In the genomic region with DNA sequence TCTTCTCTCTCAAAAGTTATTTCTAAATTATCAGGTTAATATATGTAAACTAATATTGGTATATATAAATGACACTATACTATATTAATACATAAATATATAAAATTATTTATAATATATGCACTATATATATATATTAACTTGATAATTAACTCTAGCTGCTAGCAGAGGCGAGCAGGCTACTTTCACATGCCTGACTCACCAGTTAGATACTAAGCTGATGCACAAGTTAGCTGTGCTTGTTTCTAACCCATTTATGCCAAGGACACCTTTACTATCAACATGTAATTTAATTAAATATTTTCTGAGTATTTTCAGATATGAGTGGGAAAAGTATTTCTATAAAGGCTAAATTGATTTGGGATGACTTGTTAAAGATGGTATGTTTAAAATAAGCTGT, we compare ENCODE assay signal across 20 cellular contexts.
DNase-seq lines count a peak whose midpoint lies in the region; ATAC-seq, FAIRE-seq and TF ChIP-seq lines count a peak whose summit lies in the region.
"Had no signal": no experiment of that assay in that cellular context is flagged by ENCODE, and none has a peak within 500 bp of the region (broad histone marks: within the 10 kb centered on the region; RNA-seq: fewer than 3 reads in every experiment).

No MANE protein-coding gene starts in this region.

- peak overlapping the region; percentile 95 to 98 (median 97) for H3K27ac Mint-ChIP-seq in IgD-negative memory B cell
- H3K27ac Mint-ChIP-seq: activated CD8-positive, alpha-beta memory T cell treated with anti-CD3 and anti-CD28 coated beads, Interleukin-2, amount 10 ng/mL, durations not matched to agents 7 days and 5 days had no signal

- H3K4me3 ChIP-seq in bronchial epithelial cell (ENCODE audit: low read depth, low read length) (no peak overlapping the region), lower lobe of right lung (no peak overlapping the region), upper lobe of right lung (no peak overlapping the region)
- H3K4me3 ChIP-seq: adrenal gland; BLaER1 treated with 17β-estradiol and CSF1 and Interleukin-3, amounts not matched to agents 10 nM and 100 nM; pancreas; SJSA1; thoracic aorta had no signal

- peaks cover 50 to 83% (median 63%) of the 10 kb centered on the region in 3 donors for H3K4me1 Mint-ChIP-seq in IgD-negative memory B cell

- intact Hi-C loops in lower lobe of right lung (cut with DNase I), result no loop called here
- intact Hi-C loops in upper lobe of right lung (cut with DNase I), result no loop called here

- ATAC-seq in lower lobe of right lung, result no peak
- ATAC-seq in upper lobe of right lung, result no peak
- no peak for ATAC-seq in omental fat pad (ENCODE audit: low FRiP score)
- no peak for ATAC-seq in GM19324 (IDR thresholded peaks at IDR 0.05; ENCODE audit: low FRiP score, unreplicated experiment)
- ATAC-seq: activated CD8-positive, alpha-beta memory T cell treated with anti-CD3 and anti-CD28 coated beads, Interleukin-2, amount 10 ng/mL, durations not matched to agents 7 days and 5 days; left cardiac atrium had no signal

- H3K36me3 Mint-ChIP-seq in IgD-negative memory B cell, result no peaks in the 10 kb centered on the region
- H3K36me3 Mint-ChIP-seq: activated CD8-positive, alpha-beta memory T cell treated with anti-CD3 and anti-CD28 coated beads, Interleukin-2, amount 10 ng/mL, durations not matched to agents 7 days and 5 days had no signal

- no peak for TF ChIP-seq CTCF in bronchial epithelial cell (IDR thresholded peaks at IDR 0.05; ENCODE audit: insufficient read depth, low read length, severe bottlenecking)
- no peak for TF ChIP-seq CTCF in lower lobe of right lung (IDR thresholded peaks at IDR 0.05)
- no peak for TF ChIP-seq CTCF in upper lobe of right lung (IDR thresholded peaks at IDR 0.05)
- no peak for TF ChIP-seq CTCF in omental fat pad (IDR thresholded peaks at IDR 0.05)

- H3K4me1 ChIP-seq in lower lobe of right lung (peaks cover 86% of the 10 kb centered on the region), upper lobe of right lung (peaks cover 50% of the 10 kb centered on the region)

- DNase-seq in bronchial epithelial cell (ENCODE audit: low read depth) (peak; percentile 41), lower lobe of right lung (no peak), upper lobe of right lung (no peak), cortex of kidney (lab: John Stamatoyannopoulos, UW) (no peak), omental fat pad (ENCODE audit: low spot score) (no peak)
- DNase-seq: activated CD8-positive, alpha-beta memory T cell treated with anti-CD3 and anti-CD28 coated beads, Interleukin-2, amount 10 ng/mL, durations not matched to agents 7 days and 5 days; activated effector memory CD4-positive, alpha-beta T cell treated with Interleukin-2 at 50 U/mL for 16 hours; adrenal gland; caudate nucleus; effector CD4-positive, alpha-beta T cell; hypothalamus; left cardiac atrium; NCI-H187 treated with DMSO at 0.1 percent for 48 hours; NCI-H510A; pancreas had no signal

- no peak for FAIRE-seq in bronchial epithelial cell (lab: Jason Lieb, UNC)
- FAIRE-seq: pancreas had no signal

- H3K9me3 ChIP-seq in lower lobe of right lung, result no peaks in the 10 kb centered on the region
- H3K9me3 ChIP-seq in upper lobe of right lung, result no peaks in the 10 kb centered on the region
- H3K9me3 ChIP-seq: adrenal gland, pancreas, SJSA1, thoracic aorta had no signal

- H3K4me3 Mint-ChIP-seq in IgD-negative memory B cell, result peak overlapping the region; percentile 80 to 92 (median 88)
- H3K4me3 Mint-ChIP-seq: activated CD8-positive, alpha-beta memory T cell treated with anti-CD3 and anti-CD28 coated beads, Interleukin-2, amount 10 ng/mL, durations not matched to agents 7 days and 5 days had no signal

- peaks cover 0 to 2% (median 0%) of the 10 kb centered on the region in 3 donors for H3K9me3 Mint-ChIP-seq in IgD-negative memory B cell

- H3K27ac ChIP-seq in lower lobe of right lung (peak overlapping the region; percentile 51), upper lobe of right lung (peak overlapping the region; percentile 11)
- H3K27ac ChIP-seq: adrenal gland, pancreas, SJSA1, thoracic aorta had no signal

- H3K36me3 ChIP-seq in bronchial epithelial cell (ENCODE audit: control insufficient read depth, insufficient read depth, low read length), result no peaks in the 10 kb centered on the region
- H3K36me3 ChIP-seq in lower lobe of right lung, result no peaks in the 10 kb centered on the region
- H3K36me3 ChIP-seq in upper lobe of right lung, result no peaks in the 10 kb centered on the region
- H3K36me3 ChIP-seq: adrenal gland, pancreas, thoracic aorta had no signal

- no peaks in the 10 kb centered on the region for H3K27me3 ChIP-seq in bronchial epithelial cell (ENCODE audit: control insufficient read depth, insufficient read depth, low read length)
- no peaks in the 10 kb centered on the region for H3K27me3 ChIP-seq in lower lobe of right lung (ENCODE audit: low read depth)
- H3K27me3 ChIP-seq in upper lobe of right lung, result no peaks in the 10 kb centered on the region
- H3K27me3 ChIP-seq: adrenal gland; BLaER1 treated with 17β-estradiol and CSF1 and Interleukin-3, amounts not matched to agents 10 nM and 100 nM; pancreas; SJSA1 had no signal

- no peaks in the 10 kb centered on the region for H3K27me3 Mint-ChIP-seq in IgD-negative memory B cell
